In genomic region chr12:79045149-79045691, GRCh38 we compare ENCODE assay signal across 8 cellular contexts.
DNase-seq lines count a peak whose midpoint lies in the region; TF ChIP-seq lines count a peak whose summit lies in the region.
"Not testable (repeated sequence)": the region's sequence is repeated elsewhere in the genome, so short reads cannot be mapped to it uniquely, and the experiment has no call there.

No MANE protein-coding gene starts in this region.

- peak overlapping the region; percentile 75 for H3K9ac ChIP-seq in ES-I3 (ENCODE audit: low read depth, low read length)
- H3K9ac ChIP-seq in NT2/D1 (ENCODE audit: insufficient read length, low read depth): peak overlapping the region; percentile 53
- peak overlapping the region; percentile 77 for H3K9ac ChIP-seq in iPS-18a (ENCODE audit: low read length)
- H3K9ac ChIP-seq in smooth muscle cell (ENCODE audit: low read depth): peak overlapping the region; percentile 47

- not testable (repeated sequence) for TF ChIP-seq CTCF in brain (conservative IDR thresholded peaks at IDR 0.05); glutamatergic neuron (IDR thresholded peaks at IDR 0.05; ENCODE audit: partially characterized antibody, unreplicated experiment); mesothelial cell of epicardium (IDR thresholded peaks at IDR 0.05; ENCODE audit: unreplicated experiment); smooth muscle cell (IDR thresholded peaks at IDR 0.05; ENCODE audit: borderline replicate concordance, insufficient read depth, poor library complexity, severe bottlenecking)

- H3F3A ChIP-seq in smooth muscle cell (ENCODE audit: low read depth): not testable (repeated sequence)

- peak overlapping the region; percentile 28 to 84 (median 63) for H3K4me3 Mint-ChIP-seq in brain
- H3K4me3 Mint-ChIP-seq in glutamatergic neuron (ENCODE audit: unreplicated experiment): peak overlapping the region; percentile 84
- H3K4me3 Mint-ChIP-seq in mesothelial cell of epicardium: peak overlapping the region; percentile 74

- not testable (repeated sequence) for H3K27me3 Mint-ChIP-seq in brain; glutamatergic neuron (ENCODE audit: unreplicated experiment); mesothelial cell of epicardium (ENCODE audit: low read depth)

- H3K4me3 ChIP-seq in NT2/D1 (ENCODE audit: insufficient read length, low read depth) (peak overlapping the region; percentile 40), iPS-18a (ENCODE audit: low read length) (peak overlapping the region; percentile 77), smooth muscle cell (peak overlapping the region; percentile 58)

- not testable (repeated sequence) for H4K20me1 ChIP-seq in smooth muscle cell (ENCODE audit: low read depth)

- peak; percentile 3 for DNase-seq in HuH-7.5 (ENCODE audit: low spot score)
- peak; percentile 3 for DNase-seq in NT2/D1 (ENCODE audit: low read depth, low spot score)
- DNase-seq in glutamatergic neuron: peak; percentile 42
- not testable (repeated sequence) for DNase-seq in mesothelial cell of epicardium (ENCODE audit: low spot score in 2 of 2, unreplicated experiment in 2 of 2); smooth muscle cell (lab: John Stamatoyannopoulos, UW; ENCODE audit: unreplicated experiment)

- WGBS in smooth muscle cell (ENCODE audit: low lambda C conversion rate): 20% methylated on average over 32 of the region's 32 CpGs

- not testable (repeated sequence) for H3K4me1 Mint-ChIP-seq in brain; glutamatergic neuron (ENCODE audit: low read depth, unreplicated experiment); mesothelial cell of epicardium

- not testable (repeated sequence) for H3K36me3 Mint-ChIP-seq in brain; glutamatergic neuron (ENCODE audit: unreplicated experiment); mesothelial cell of epicardium

- peak overlapping the region; percentile 79 for H3K4me2 ChIP-seq in smooth muscle cell

- not testable (repeated sequence) for H3K79me2 ChIP-seq in smooth muscle cell (ENCODE audit: low read depth)

- H3K9me3 ChIP-seq in ES-I3 (ENCODE audit: control insufficient read depth, insufficient read depth, low read length); NT2/D1 (ENCODE audit: insufficient read depth, low read length); iPS-18a (ENCODE audit: control insufficient read depth, low read depth, low read length); smooth muscle cell (replicated peaks; ENCODE audit: low read depth): not testable (repeated sequence)

- H3K27ac ChIP-seq in iPS-18a (ENCODE audit: low read length) (peak overlapping the region; percentile 68), smooth muscle cell (ENCODE audit: low read depth) (peak overlapping the region; percentile 33)

- H2AFZ ChIP-seq in smooth muscle cell (ENCODE audit: low read depth): peak overlapping the region; percentile 74

- peak overlapping the region in 3 of 5 experiments; percentile 33 to 93 (median 92) for H3K27ac Mint-ChIP-seq in brain
- H3K27ac Mint-ChIP-seq in glutamatergic neuron (ENCODE audit: unreplicated experiment): peak overlapping the region; percentile 95
- peak overlapping the region; percentile 66 for H3K27ac Mint-ChIP-seq in mesothelial cell of epicardium

- not testable (repeated sequence) for H3K9me3 Mint-ChIP-seq in brain; glutamatergic neuron (ENCODE audit: unreplicated experiment); mesothelial cell of epicardium

- not testable (repeated sequence) for H3K4me1 ChIP-seq in ES-I3 (ENCODE audit: insufficient read depth, low read length); NT2/D1 (ENCODE audit: insufficient read depth, insufficient read length); iPS-18a (ENCODE audit: control insufficient read depth, low read depth, low read length); smooth muscle cell (ENCODE audit: low read depth)

- H3K36me3 ChIP-seq in ES-I3 (ENCODE audit: insufficient read depth, low read length); NT2/D1 (ENCODE audit: insufficient read depth, insufficient read length, low read length); iPS-18a (ENCODE audit: control insufficient read depth, low read depth, low read length); smooth muscle cell (ENCODE audit: low read depth): not testable (repeated sequence)

- not testable (repeated sequence) for H3K27me3 ChIP-seq in NT2/D1 (ENCODE audit: insufficient read depth, insufficient read length); iPS-18a (ENCODE audit: control insufficient read depth, insufficient read depth, low read length); smooth muscle cell (ENCODE audit: low read depth)
